17 cellular contexts compared by ENCODE assay signal in the genomic region with DNA sequence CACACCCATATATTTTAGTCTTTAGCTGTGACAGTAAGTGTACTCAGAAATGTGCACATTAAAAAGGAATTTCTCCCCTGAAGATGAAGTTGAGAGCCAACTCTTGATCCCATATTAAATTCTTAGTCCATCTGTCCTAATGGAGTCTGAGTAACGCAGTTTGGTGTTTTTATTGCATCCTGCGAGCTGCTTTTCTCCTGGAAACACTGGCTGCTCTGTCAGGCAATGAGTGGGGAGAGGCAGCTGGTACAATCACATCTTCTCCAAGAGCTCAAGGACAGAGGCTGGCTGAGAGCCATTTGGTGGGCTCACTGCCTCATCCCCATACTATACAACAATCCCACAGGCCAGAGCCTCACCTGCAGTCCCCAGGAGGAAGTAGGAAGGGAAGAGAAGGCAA.
"Had no signal": no experiment of that assay in that cellular context is flagged by ENCODE, and none has a peak within 500 bp of the region (broad histone marks: within the 10 kb centered on the region; RNA-seq: fewer than 3 reads in every experiment).

No MANE protein-coding gene starts in this region.

- H3K27me3 Mint-ChIP-seq: activated CD4-positive, alpha-beta T cell treated with anti-CD3 and anti-CD28 coated beads, Interleukin-2, amount 10 ng/mL, durations not matched to agents 24 days and 14 days; activated naive CD8-positive, alpha-beta T cell treated with anti-CD3 and anti-CD28 coated beads for 36 hours had no signal

- H3K27me3 ChIP-seq: body of pancreas, colonic mucosa, esophagus muscularis mucosa, left lung, right atrium auricular region had no signal

- ATAC-seq: body of pancreas; left lung; naive thymus-derived CD4-positive, alpha-beta T cell had no signal

- H3K4me3 ChIP-seq: body of pancreas, colonic mucosa, esophagus muscularis mucosa, left lung, mucosa of descending colon, right atrium auricular region had no signal

- H3K27ac ChIP-seq: body of pancreas, colonic mucosa, esophagus muscularis mucosa, left lung, right atrium auricular region had no signal

- H3K9me3 Mint-ChIP-seq: activated CD4-positive, alpha-beta T cell treated with anti-CD3 and anti-CD28 coated beads, Interleukin-2, amount 10 ng/mL, durations not matched to agents 24 days and 14 days; activated naive CD8-positive, alpha-beta T cell treated with anti-CD3 and anti-CD28 coated beads for 36 hours; activated T-helper 1 cell treated with anti-CD3 and anti-CD28 coated beads, Interleukin-12 subunit alpha, Interleukin-12 subunit beta, Interleukin-2, Interleukin-4 antibody, amounts not matched to agents 30 ng/mL and 10 ng/mL and 1 ng/mL, durations not matched to agents 14 hours and 24 hours and 36 hours had no signal

- H3K27ac Mint-ChIP-seq: activated CD4-positive, alpha-beta T cell treated with anti-CD3 and anti-CD28 coated beads, Interleukin-2, amount 10 ng/mL, durations not matched to agents 24 days and 14 days; activated naive CD8-positive, alpha-beta T cell treated with anti-CD3 and anti-CD28 coated beads for 36 hours; activated T-helper 1 cell treated with anti-CD3 and anti-CD28 coated beads, Interleukin-12 subunit alpha, Interleukin-12 subunit beta, Interleukin-2, Interleukin-4 antibody, amounts not matched to agents 30 ng/mL and 10 ng/mL and 1 ng/mL, durations not matched to agents 14 hours and 24 hours and 36 hours; naive thymus-derived CD4-positive, alpha-beta T cell had no signal

- H3K4me3 Mint-ChIP-seq: activated CD4-positive, alpha-beta T cell treated with anti-CD3 and anti-CD28 coated beads, Interleukin-2, amount 10 ng/mL, durations not matched to agents 24 days and 14 days; activated naive CD8-positive, alpha-beta T cell treated with anti-CD3 and anti-CD28 coated beads for 36 hours; activated T-helper 1 cell treated with anti-CD3 and anti-CD28 coated beads, Interleukin-12 subunit alpha, Interleukin-12 subunit beta, Interleukin-2, Interleukin-4 antibody, amounts not matched to agents 30 ng/mL and 10 ng/mL and 1 ng/mL, durations not matched to agents 14 hours and 24 hours and 36 hours; naive thymus-derived CD4-positive, alpha-beta T cell had no signal

- H3K4me1 ChIP-seq: body of pancreas, colonic mucosa, esophagus muscularis mucosa, left lung, right atrium auricular region had no signal

- H3K9me3 ChIP-seq: body of pancreas, colonic mucosa, esophagus muscularis mucosa, left lung, mucosa of descending colon, right atrium auricular region had no signal

- H3K4me1 Mint-ChIP-seq: activated naive CD8-positive, alpha-beta T cell treated with anti-CD3 and anti-CD28 coated beads for 36 hours had no signal

- H3K36me3 ChIP-seq: colonic mucosa, esophagus muscularis mucosa, left lung, right atrium auricular region had no signal

- H3K36me3 Mint-ChIP-seq: activated naive CD8-positive, alpha-beta T cell treated with anti-CD3 and anti-CD28 coated beads for 36 hours; naive thymus-derived CD4-positive, alpha-beta T cell had no signal

- DNase-seq: activated CD4-positive, alpha-beta T cell treated with anti-CD3 and anti-CD28 coated beads, Interleukin-2, amount 10 ng/mL, durations not matched to agents 24 days and 14 days; activated CD4-positive, CD25-positive, alpha-beta regulatory T cell; activated CD8-positive, alpha-beta memory T cell treated with anti-CD3 and anti-CD28 coated beads, Interleukin-2, amount 50 U/mL, for 48 hours; activated naive CD8-positive, alpha-beta T cell treated with anti-CD3 and anti-CD28 coated beads for 36 hours; body of pancreas; central memory CD4-positive, alpha-beta T cell; colonic mucosa; left lung; mammary epithelial cell; mucosa of descending colon; naive thymus-derived CD4-positive, alpha-beta T cell; stimulated activated CD4-positive, alpha-beta T cell treated with anti-CD3 and anti-CD28 coated beads, Interleukin-4, amount 100 ng/mL, for 24 hours; stimulated activated naive CD4-positive, alpha-beta T cell treated with Interleukin-2 at 50 U/mL for 16 hours; trophoblast cell had no signal
